Comparison of ENCODE assay signal across 29 cellular contexts in genomic region chr15:29129221-29129620, GRCh38.
"Had no signal": no experiment of that assay in that cellular context is flagged by ENCODE, and none has a peak within 500 bp of the region (broad histone marks: within the 10 kb centered on the region; RNA-seq: fewer than 3 reads in every experiment).

No MANE protein-coding gene starts in this region.

- H2AFZ ChIP-seq: hepatocyte had no signal

- H3K79me2 ChIP-seq: hepatocyte had no signal

- H3K27ac Mint-ChIP-seq: dendritic cell treated with granulocyte-macrophage colony-stimulating factor and Interleukin-4, amounts not matched to agents 40 ng/mL and 50 ng/mL, for 4 days; memory B cell; mesothelial cell of epicardium; naive B cell; natural killer cell treated with Interleukin-12 subunit alpha and Interleukin-12 subunit beta and Interleukin-15 and Interleukin-18, amount 100 ng/mL, for 72 hours; stimulated activated memory B cell treated with anti-CD40 and anti-IgM and Interleukin-4, amounts not matched to agents 10 μg/mL and 1 μg/mL and 100 μg/mL, for 72 hours had no signal

- H3K4me2 ChIP-seq: hepatocyte had no signal

- H3K4me1 Mint-ChIP-seq: memory B cell; stimulated activated memory B cell treated with anti-CD40 and anti-IgM and Interleukin-4, amounts not matched to agents 10 μg/mL and 1 μg/mL and 100 μg/mL, for 72 hours had no signal

- H3K4me3 Mint-ChIP-seq: dendritic cell treated with granulocyte-macrophage colony-stimulating factor and Interleukin-4, amounts not matched to agents 40 ng/mL and 50 ng/mL, for 4 days; memory B cell; mesothelial cell of epicardium; naive B cell; natural killer cell treated with Interleukin-12 subunit alpha and Interleukin-12 subunit beta and Interleukin-15 and Interleukin-18, amount 100 ng/mL, for 72 hours; neural crest cell; stimulated activated memory B cell treated with anti-CD40 and anti-IgM and Interleukin-4, amounts not matched to agents 10 μg/mL and 1 μg/mL and 100 μg/mL, for 72 hours had no signal

- H3K36me3 Mint-ChIP-seq: memory B cell; mesothelial cell of epicardium; naive B cell; natural killer cell treated with Interleukin-12 subunit alpha and Interleukin-12 subunit beta and Interleukin-15 and Interleukin-18, amount 100 ng/mL, for 72 hours; stimulated activated memory B cell treated with anti-CD40 and anti-IgM and Interleukin-4, amounts not matched to agents 10 μg/mL and 1 μg/mL and 100 μg/mL, for 72 hours had no signal

- H3K9me3 ChIP-seq: colonic mucosa, esophagus muscularis mucosa, gastroesophageal sphincter, heart left ventricle, left ventricle myocardium inferior, mucosa of descending colon, prostate gland, right atrium auricular region, spleen, testis, tibial artery, upper lobe of left lung, uterus had no signal

- H3K36me3 ChIP-seq: colonic mucosa, esophagus muscularis mucosa, gastroesophageal sphincter, heart left ventricle, left ventricle myocardium inferior, prostate gland, right atrium auricular region, spleen, tibial artery, upper lobe of left lung, uterus had no signal

- H3K27me3 Mint-ChIP-seq: dendritic cell treated with granulocyte-macrophage colony-stimulating factor and Interleukin-4, amounts not matched to agents 40 ng/mL and 50 ng/mL, for 4 days had no signal

- ATAC-seq: foreskin keratinocyte; gastroesophageal sphincter; heart left ventricle; left colon; mucosa of descending colon; natural killer cell treated with Interleukin-12 subunit alpha and Interleukin-12 subunit beta and Interleukin-15 and Interleukin-18, amount 100 ng/mL, for 72 hours; stimulated activated memory B cell treated with anti-CD40 and anti-IgM and Interleukin-4, amounts not matched to agents 10 μg/mL and 1 μg/mL and 100 μg/mL, for 72 hours; stimulated activated naive CD8-positive, alpha-beta T cell treated with anti-CD3 and anti-CD28 coated beads, Interleukin-15, Interleukin-2, amounts not matched to agents 100 U/mL and 50 U/mL, for 24 hours had no signal

- H3K4me1 ChIP-seq: colonic mucosa, esophagus muscularis mucosa, foreskin keratinocyte, gastroesophageal sphincter, heart left ventricle, left ventricle myocardium inferior, prostate gland, right atrium auricular region, spleen, testis, tibial artery, upper lobe of left lung, uterus had no signal

- H3K4me3 ChIP-seq: colonic mucosa, esophagus muscularis mucosa, gastroesophageal sphincter, heart left ventricle, hepatocyte, left ventricle myocardium inferior, lung, mucosa of descending colon, prostate gland, right atrium auricular region, skin epidermis, spleen, testis, tibial artery, upper lobe of left lung, uterus had no signal

- H3K27ac ChIP-seq: colonic mucosa, esophagus muscularis mucosa, foreskin keratinocyte, gastroesophageal sphincter, heart left ventricle, hepatocyte, left ventricle myocardium inferior, prostate gland, right atrium auricular region, skin epidermis, spleen, testis, tibial artery, upper lobe of left lung, uterus had no signal

- H3K9me3 Mint-ChIP-seq: dendritic cell treated with granulocyte-macrophage colony-stimulating factor and Interleukin-4, amounts not matched to agents 40 ng/mL and 50 ng/mL, for 4 days; memory B cell; mesothelial cell of epicardium; natural killer cell treated with Interleukin-12 subunit alpha and Interleukin-12 subunit beta and Interleukin-15 and Interleukin-18, amount 100 ng/mL, for 72 hours; neural crest cell; stimulated activated memory B cell treated with anti-CD40 and anti-IgM and Interleukin-4, amounts not matched to agents 10 μg/mL and 1 μg/mL and 100 μg/mL, for 72 hours had no signal

- DNase-seq: colonic mucosa; effector CD8-positive, alpha-beta T cell; foreskin keratinocyte; left ventricle myocardium inferior; naive B cell; stimulated activated CD4-positive, alpha-beta T cell treated with anti-CD3 and anti-CD28 coated beads, Interleukin-4, amount 100 ng/mL, for 4 hours; stimulated activated naive CD8-positive, alpha-beta T cell treated with anti-CD3 and anti-CD28 coated beads, Interleukin-15, Interleukin-2, amounts not matched to agents 100 U/mL and 50 U/mL, for 24 hours; substantia nigra; testis; upper lobe of left lung; uterus had no signal

- H3K27me3 ChIP-seq: colonic mucosa, foreskin keratinocyte, right atrium auricular region, spleen, testis, upper lobe of left lung, uterus had no signal
